In the genomic region with DNA sequence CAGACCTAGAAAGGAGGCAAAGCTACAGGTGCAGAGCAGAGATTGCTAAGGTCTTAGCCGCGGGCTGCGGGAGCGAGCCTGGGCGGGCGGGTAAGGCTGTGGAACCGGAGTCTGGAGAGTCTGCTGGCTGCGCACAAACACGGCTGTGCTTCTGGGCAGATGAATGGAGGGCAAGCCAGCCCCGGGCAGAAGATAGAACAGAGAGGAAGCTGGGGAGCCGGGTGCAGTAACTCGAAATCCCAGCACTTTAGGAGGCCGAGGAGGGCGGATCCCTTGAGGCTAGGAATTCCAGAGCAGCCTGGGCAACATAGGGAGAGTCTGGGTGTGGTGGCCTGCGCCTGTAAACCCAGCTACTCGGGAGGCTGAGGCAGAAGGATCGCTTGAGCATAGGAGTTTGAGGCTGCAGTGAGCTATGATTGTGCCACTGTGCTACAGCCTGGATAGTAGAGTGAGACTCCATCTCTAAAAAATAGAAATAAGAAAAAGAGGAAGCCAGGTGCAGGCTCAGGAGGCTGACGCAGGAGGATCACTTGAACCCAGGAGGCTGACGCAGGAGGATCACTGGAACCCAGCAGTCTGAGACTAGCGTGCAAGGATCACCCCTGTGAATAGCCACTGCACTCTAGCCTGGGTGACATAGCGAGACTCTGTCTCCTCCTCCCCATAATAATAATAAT, we compare ENCODE assay signal across 11 cellular contexts. TPM values are rescaled to one million over a fixed set of nuclear protein-coding genes. Genes with fewer than 3 reads are reported as not detected.
DNase-seq lines count a peak whose midpoint lies in the region; ATAC-seq and TF ChIP-seq lines count a peak whose summit lies in the region.
"Had no signal": no experiment of that assay in that cellular context is flagged by ENCODE, and none has a peak within 500 bp of the region (broad histone marks: within the 10 kb centered on the region; RNA-seq: fewer than 3 reads in every experiment).

No MANE protein-coding gene starts in this region.

- intact Hi-C loops in CD14-positive monocyte (cut with micrococcal nuclease): loop anchor here in 1 of 2 donors (5.0 kb wide), 1 partner anchor 56 kb away; a partner anchor contains a TSS
- intact Hi-C loops in naive thymus-derived CD4-positive, alpha-beta T cell (cut with micrococcal nuclease): no loop called here

- H3K4me3 ChIP-seq in naive thymus-derived CD4-positive, alpha-beta T cell (ENCODE audit: low read length): peak overlapping the region; percentile 13
- H3K4me3 ChIP-seq: psoas muscle had no signal

- peaks cover 71% of the 10 kb centered on the region for H3K4me1 Mint-ChIP-seq in CD14-positive monocyte
- peaks cover 83% of the 10 kb centered on the region for H3K4me1 Mint-ChIP-seq in activated naive CD8-positive, alpha-beta T cell treated with anti-CD3 and anti-CD28 coated beads, Interleukin-2, amount 50 U/mL, for 24 hours
- H3K4me1 Mint-ChIP-seq in naive thymus-derived CD4-positive, alpha-beta T cell: peaks cover 46 to 96% (median 84%) of the 10 kb centered on the region in 7 donors

- H3K27me3 Mint-ChIP-seq in CD14-positive monocyte (ENCODE audit: low read depth in 3 of 3): no peaks in the 10 kb centered on the region
- no peaks in the 10 kb centered on the region for H3K27me3 Mint-ChIP-seq in activated naive CD8-positive, alpha-beta T cell treated with anti-CD3 and anti-CD28 coated beads, Interleukin-2, amount 50 U/mL, for 24 hours
- no peaks in the 10 kb centered on the region for H3K27me3 Mint-ChIP-seq in naive thymus-derived CD4-positive, alpha-beta T cell

- no peaks in the 10 kb centered on the region for H3K27me3 ChIP-seq in naive thymus-derived CD4-positive, alpha-beta T cell (ENCODE audit: control insufficient read depth in 2 of 2, insufficient read depth in 2 of 2, low read length in 2 of 2)

- no peaks in the 10 kb centered on the region for H3K9me3 ChIP-seq in naive thymus-derived CD4-positive, alpha-beta T cell (ENCODE audit: control insufficient read depth in 2 of 3, low read length in 3 of 3)
- H3K9me3 ChIP-seq: psoas muscle, SK-N-SH had no signal

- ATAC-seq in activated naive CD8-positive, alpha-beta T cell treated with anti-CD3 and anti-CD28 coated beads, Interleukin-2, amount 50 U/mL, for 24 hours: no peak
- no peak for ATAC-seq in naive thymus-derived CD4-positive, alpha-beta T cell
- ATAC-seq in HG02571 (IDR thresholded peaks at IDR 0.05; ENCODE audit: unreplicated experiment) (no peak), HG03457 (IDR thresholded peaks at IDR 0.05; ENCODE audit: unreplicated experiment) (no peak)

- DNase-seq in CD14-positive monocyte (ENCODE audit: low spot score) (no peak), ELF-1 (ENCODE audit: low read depth, low spot score) (peak; percentile 93)
- no peak for DNase-seq in activated naive CD8-positive, alpha-beta T cell treated with anti-CD3 and anti-CD28 coated beads, Interleukin-2, amount 50 U/mL, for 24 hours
- peak in 1 of 9 donors; percentile 28 for DNase-seq in naive thymus-derived CD4-positive, alpha-beta T cell
- DNase-seq in stimulated activated CD4-positive, alpha-beta T cell treated with anti-CD3 and anti-CD28 coated beads, Interleukin-4, amount 100 ng/mL, for 1 hour: no peak
- DNase-seq: COR-L47, NCI-H146, psoas muscle, SK-N-SH had no signal

- H3K4me1 ChIP-seq in naive thymus-derived CD4-positive, alpha-beta T cell (ENCODE audit: control insufficient read depth in 2 of 2, insufficient read depth in 2 of 2, low read length in 2 of 2): peaks cover 53 to 65% of the 10 kb centered on the region in 2 donors
- H3K4me1 ChIP-seq: psoas muscle had no signal

- H3K27ac Mint-ChIP-seq in CD14-positive monocyte: peak overlapping the region; percentile 86 to 97 (median 89)
- H3K27ac Mint-ChIP-seq in activated naive CD8-positive, alpha-beta T cell treated with anti-CD3 and anti-CD28 coated beads, Interleukin-2, amount 50 U/mL, for 24 hours: peak overlapping the region; percentile 59
- peak overlapping the region; percentile 66 to 100 (median 97) for H3K27ac Mint-ChIP-seq in naive thymus-derived CD4-positive, alpha-beta T cell

- TF ChIP-seq CTCF in CD14-positive monocyte (IDR thresholded peaks at IDR 0.05): no peak

- CTCF ChIA-PET in naive thymus-derived CD4-positive, alpha-beta T cell (lab: Charles Lee): interaction anchor here (0.6 to 3.2 kb wide), 9 partner anchors 8 to 240 kb away, joined by 3 to 12 read pairs (median 4); no protein-coding TSS in a partner anchor

- H3K9me3 Mint-ChIP-seq in CD14-positive monocyte: peaks cover 0 to 2% (median 0%) of the 10 kb centered on the region in 7 donors
- H3K9me3 Mint-ChIP-seq in activated naive CD8-positive, alpha-beta T cell treated with anti-CD3 and anti-CD28 coated beads, Interleukin-2, amount 50 U/mL, for 24 hours: no peaks in the 10 kb centered on the region
- no peaks in the 10 kb centered on the region for H3K9me3 Mint-ChIP-seq in naive thymus-derived CD4-positive, alpha-beta T cell

- peak overlapping the region; percentile 16 to 89 for H3K4me3 Mint-ChIP-seq in CD14-positive monocyte
- H3K4me3 Mint-ChIP-seq in activated naive CD8-positive, alpha-beta T cell treated with anti-CD3 and anti-CD28 coated beads, Interleukin-2, amount 50 U/mL, for 24 hours: no peak overlapping the region
- H3K4me3 Mint-ChIP-seq in naive thymus-derived CD4-positive, alpha-beta T cell: peak overlapping the region; percentile 42 to 81 (median 70)

- POLR2A ChIA-PET in naive thymus-derived CD4-positive, alpha-beta T cell (lab: Charles Lee): interaction anchor here (1.0 to 16.2 kb wide), 12 partner anchors 9 to 55 kb away, joined by 3 to 335 read pairs (median 14); a partner anchor contains a TSS

- H3K36me3 ChIP-seq in naive thymus-derived CD4-positive, alpha-beta T cell (ENCODE audit: control insufficient read depth in 2 of 3, insufficient read depth in 3 of 3, low read length in 3 of 3): no peaks in the 10 kb centered on the region

- peak overlapping the region; percentile 93 for H3K27ac ChIP-seq in naive thymus-derived CD4-positive, alpha-beta T cell (ENCODE audit: low read depth, low read length)
- H3K27ac ChIP-seq: psoas muscle had no signal

- H3K36me3 Mint-ChIP-seq in CD14-positive monocyte: no peaks in the 10 kb centered on the region
- H3K36me3 Mint-ChIP-seq in activated naive CD8-positive, alpha-beta T cell treated with anti-CD3 and anti-CD28 coated beads, Interleukin-2, amount 50 U/mL, for 24 hours (ENCODE audit: low read depth): no peaks in the 10 kb centered on the region
- H3K36me3 Mint-ChIP-seq in naive thymus-derived CD4-positive, alpha-beta T cell: peaks cover 0 to 18% (median 3%) of the 10 kb centered on the region in 5 donors

RNA-seq across cellular contexts. Expression of a gene that starts 56.3 kb away (rescaled TPM):
- 10 to 100 TPM; 21.7 to 31.0 TPM for polyA plus RNA-seq in CD14-positive monocyte
- total RNA-seq in naive thymus-derived CD4-positive, alpha-beta T cell: 100 to 1,000 TPM in 2 of 5 experiments, 10 to 100 TPM in 3; 53.1 to 108 (median 99.6) TPM
- polyA plus RNA-seq in naive thymus-derived CD4-positive, alpha-beta T cell: 100 to 1,000 TPM; 117 to 148 TPM
